In genomic region chr3:141231101-141231922, GRCh38 we compare ENCODE assay signal across 1 cellular context.
TF ChIP-seq lines count a peak whose summit lies in the region.

A gene with protein sequence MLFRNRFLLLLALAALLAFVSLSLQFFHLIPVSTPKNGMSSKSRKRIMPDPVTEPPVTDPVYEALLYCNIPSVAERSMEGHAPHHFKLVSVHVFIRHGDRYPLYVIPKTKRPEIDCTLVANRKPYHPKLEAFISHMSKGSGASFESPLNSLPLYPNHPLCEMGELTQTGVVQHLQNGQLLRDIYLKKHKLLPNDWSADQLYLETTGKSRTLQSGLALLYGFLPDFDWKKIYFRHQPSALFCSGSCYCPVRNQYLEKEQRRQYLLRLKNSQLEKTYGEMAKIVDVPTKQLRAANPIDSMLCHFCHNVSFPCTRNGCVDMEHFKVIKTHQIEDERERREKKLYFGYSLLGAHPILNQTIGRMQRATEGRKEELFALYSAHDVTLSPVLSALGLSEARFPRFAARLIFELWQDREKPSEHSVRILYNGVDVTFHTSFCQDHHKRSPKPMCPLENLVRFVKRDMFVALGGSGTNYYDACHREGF (plus strand): TSS chr3:141231825. CDS start chr3:141260176, 28,351 bp downstream.

TF ChIP-seq in WTC11, 78 proteins besides CTCF, POLR2A, EP300 and RAD21 (continued from another document and continues in another):
- TF ChIP-seq, protein P1, sequence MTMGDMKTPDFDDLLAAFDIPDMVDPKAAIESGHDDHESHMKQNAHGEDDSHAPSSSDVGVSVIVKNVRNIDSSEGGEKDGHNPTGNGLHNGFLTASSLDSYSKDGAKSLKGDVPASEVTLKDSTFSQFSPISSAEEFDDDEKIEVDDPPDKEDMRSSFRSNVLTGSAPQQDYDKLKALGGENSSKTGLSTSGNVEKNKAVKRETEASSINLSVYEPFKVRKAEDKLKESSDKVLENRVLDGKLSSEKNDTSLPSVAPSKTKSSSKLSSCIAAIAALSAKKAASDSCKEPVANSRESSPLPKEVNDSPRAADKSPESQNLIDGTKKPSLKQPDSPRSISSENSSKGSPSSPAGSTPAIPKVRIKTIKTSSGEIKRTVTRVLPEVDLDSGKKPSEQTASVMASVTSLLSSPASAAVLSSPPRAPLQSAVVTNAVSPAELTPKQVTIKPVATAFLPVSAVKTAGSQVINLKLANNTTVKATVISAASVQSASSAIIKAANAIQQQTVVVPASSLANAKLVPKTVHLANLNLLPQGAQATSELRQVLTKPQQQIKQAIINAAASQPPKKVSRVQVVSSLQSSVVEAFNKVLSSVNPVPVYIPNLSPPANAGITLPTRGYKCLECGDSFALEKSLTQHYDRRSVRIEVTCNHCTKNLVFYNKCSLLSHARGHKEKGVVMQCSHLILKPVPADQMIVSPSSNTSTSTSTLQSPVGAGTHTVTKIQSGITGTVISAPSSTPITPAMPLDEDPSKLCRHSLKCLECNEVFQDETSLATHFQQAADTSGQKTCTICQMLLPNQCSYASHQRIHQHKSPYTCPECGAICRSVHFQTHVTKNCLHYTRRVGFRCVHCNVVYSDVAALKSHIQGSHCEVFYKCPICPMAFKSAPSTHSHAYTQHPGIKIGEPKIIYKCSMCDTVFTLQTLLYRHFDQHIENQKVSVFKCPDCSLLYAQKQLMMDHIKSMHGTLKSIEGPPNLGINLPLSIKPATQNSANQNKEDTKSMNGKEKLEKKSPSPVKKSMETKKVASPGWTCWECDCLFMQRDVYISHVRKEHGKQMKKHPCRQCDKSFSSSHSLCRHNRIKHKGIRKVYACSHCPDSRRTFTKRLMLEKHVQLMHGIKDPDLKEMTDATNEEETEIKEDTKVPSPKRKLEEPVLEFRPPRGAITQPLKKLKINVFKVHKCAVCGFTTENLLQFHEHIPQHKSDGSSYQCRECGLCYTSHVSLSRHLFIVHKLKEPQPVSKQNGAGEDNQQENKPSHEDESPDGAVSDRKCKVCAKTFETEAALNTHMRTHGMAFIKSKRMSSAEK (CRISPR knock-in tag; IDR thresholded peaks at IDR 0.05; ENCODE audit: borderline replicate concordance) = no peak
- TF ChIP-seq ZNF263 (CRISPR knock-in tag; IDR thresholded peaks at IDR 0.05; ENCODE audit: low read depth) (no peak), ZNF512 (CRISPR knock-in tag; IDR thresholded peaks at IDR 0.05; ENCODE audit: borderline replicate concordance) (no peak), ZNF396 (CRISPR knock-in tag; IDR thresholded peaks at IDR 0.05; ENCODE audit: borderline replicate concordance) (no peak), JUN (CRISPR knock-in tag; IDR thresholded peaks at IDR 0.05) (peak; percentile 62; the same call in 1 of the 2 replicates), NFYB (CRISPR knock-in tag; conservative IDR thresholded peaks at IDR 0.05; ENCODE audit: low read depth) (no peak), NR1H2 (CRISPR knock-in tag; IDR thresholded peaks at IDR 0.05) (no peak), ZBTB21 (CRISPR knock-in tag; IDR thresholded peaks at IDR 0.05; ENCODE audit: borderline replicate concordance) (0 out of 2 replicates have a peak, but pooled peaks have one; percentile 14), EMX1 (CRISPR knock-in tag; IDR thresholded peaks at IDR 0.05) (0 out of 2 replicates have a peak, but pooled peaks have one; percentile 77), E2F4 (CRISPR knock-in tag; IDR thresholded peaks at IDR 0.05; ENCODE audit: borderline replicate concordance, low read depth) (no peak), FOXK1 (CRISPR knock-in tag; IDR thresholded peaks at IDR 0.05) (peak; percentile 87), CREB1 (CRISPR knock-in tag; IDR thresholded peaks at IDR 0.05) (no peak), E2F1 (CRISPR knock-in tag; IDR thresholded peaks at IDR 0.05) (no peak), KAT7 (CRISPR knock-in tag; IDR thresholded peaks at IDR 0.05; ENCODE audit: borderline replicate concordance) (no peak), SMAD4 (CRISPR knock-in tag; IDR thresholded peaks at IDR 0.05) (no peak), SOX15 (CRISPR knock-in tag; IDR thresholded peaks at IDR 0.05) (no peak), PRDM15 (CRISPR knock-in tag; IDR thresholded peaks at IDR 0.05) (0 out of 2 replicates have a peak, but pooled peaks have one; percentile 30), ZNF281 (CRISPR knock-in tag; IDR thresholded peaks at IDR 0.05) (no peak), ATF3 (CRISPR knock-in tag; conservative IDR thresholded peaks at IDR 0.05) (no peak), RORB (CRISPR knock-in tag; IDR thresholded peaks at IDR 0.05) (no peak), ESRRA (CRISPR knock-in tag; IDR thresholded peaks at IDR 0.05; ENCODE audit: borderline replicate concordance) (no peak), PRRX2 (CRISPR knock-in tag; IDR thresholded peaks at IDR 0.05) (no peak), FOXP1 (CRISPR knock-in tag; IDR thresholded peaks at IDR 0.05; ENCODE audit: borderline replicate concordance) (peak; percentile 93; the same call in 1 of the 2 replicates), TCF7 (CRISPR knock-in tag; IDR thresholded peaks at IDR 0.05; ENCODE audit: low read depth) (no peak; the same call in 1 of the 2 replicates)
- TF ChIP-seq, protein P2, sequence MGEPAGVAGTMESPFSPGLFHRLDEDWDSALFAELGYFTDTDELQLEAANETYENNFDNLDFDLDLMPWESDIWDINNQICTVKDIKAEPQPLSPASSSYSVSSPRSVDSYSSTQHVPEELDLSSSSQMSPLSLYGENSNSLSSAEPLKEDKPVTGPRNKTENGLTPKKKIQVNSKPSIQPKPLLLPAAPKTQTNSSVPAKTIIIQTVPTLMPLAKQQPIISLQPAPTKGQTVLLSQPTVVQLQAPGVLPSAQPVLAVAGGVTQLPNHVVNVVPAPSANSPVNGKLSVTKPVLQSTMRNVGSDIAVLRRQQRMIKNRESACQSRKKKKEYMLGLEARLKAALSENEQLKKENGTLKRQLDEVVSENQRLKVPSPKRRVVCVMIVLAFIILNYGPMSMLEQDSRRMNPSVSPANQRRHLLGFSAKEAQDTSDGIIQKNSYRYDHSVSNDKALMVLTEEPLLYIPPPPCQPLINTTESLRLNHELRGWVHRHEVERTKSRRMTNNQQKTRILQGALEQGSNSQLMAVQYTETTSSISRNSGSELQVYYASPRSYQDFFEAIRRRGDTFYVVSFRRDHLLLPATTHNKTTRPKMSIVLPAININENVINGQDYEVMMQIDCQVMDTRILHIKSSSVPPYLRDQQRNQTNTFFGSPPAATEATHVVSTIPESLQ (CRISPR knock-in tag; IDR thresholded peaks at IDR 0.05) = no peak
- TF ChIP-seq, protein P3, sequence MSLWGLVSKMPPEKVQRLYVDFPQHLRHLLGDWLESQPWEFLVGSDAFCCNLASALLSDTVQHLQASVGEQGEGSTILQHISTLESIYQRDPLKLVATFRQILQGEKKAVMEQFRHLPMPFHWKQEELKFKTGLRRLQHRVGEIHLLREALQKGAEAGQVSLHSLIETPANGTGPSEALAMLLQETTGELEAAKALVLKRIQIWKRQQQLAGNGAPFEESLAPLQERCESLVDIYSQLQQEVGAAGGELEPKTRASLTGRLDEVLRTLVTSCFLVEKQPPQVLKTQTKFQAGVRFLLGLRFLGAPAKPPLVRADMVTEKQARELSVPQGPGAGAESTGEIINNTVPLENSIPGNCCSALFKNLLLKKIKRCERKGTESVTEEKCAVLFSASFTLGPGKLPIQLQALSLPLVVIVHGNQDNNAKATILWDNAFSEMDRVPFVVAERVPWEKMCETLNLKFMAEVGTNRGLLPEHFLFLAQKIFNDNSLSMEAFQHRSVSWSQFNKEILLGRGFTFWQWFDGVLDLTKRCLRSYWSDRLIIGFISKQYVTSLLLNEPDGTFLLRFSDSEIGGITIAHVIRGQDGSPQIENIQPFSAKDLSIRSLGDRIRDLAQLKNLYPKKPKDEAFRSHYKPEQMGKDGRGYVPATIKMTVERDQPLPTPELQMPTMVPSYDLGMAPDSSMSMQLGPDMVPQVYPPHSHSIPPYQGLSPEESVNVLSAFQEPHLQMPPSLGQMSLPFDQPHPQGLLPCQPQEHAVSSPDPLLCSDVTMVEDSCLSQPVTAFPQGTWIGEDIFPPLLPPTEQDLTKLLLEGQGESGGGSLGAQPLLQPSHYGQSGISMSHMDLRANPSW (CRISPR knock-in tag; conservative IDR thresholded peaks at IDR 0.05; ENCODE audit: low read depth) = no peak
- TF ChIP-seq, protein P4, sequence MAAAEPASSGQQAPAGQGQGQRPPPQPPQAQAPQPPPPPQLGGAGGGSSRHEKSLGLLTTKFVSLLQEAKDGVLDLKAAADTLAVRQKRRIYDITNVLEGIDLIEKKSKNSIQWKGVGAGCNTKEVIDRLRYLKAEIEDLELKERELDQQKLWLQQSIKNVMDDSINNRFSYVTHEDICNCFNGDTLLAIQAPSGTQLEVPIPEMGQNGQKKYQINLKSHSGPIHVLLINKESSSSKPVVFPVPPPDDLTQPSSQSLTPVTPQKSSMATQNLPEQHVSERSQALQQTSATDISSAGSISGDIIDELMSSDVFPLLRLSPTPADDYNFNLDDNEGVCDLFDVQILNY (CRISPR knock-in tag; IDR thresholded peaks at IDR 0.05) = peak; percentile 49; the same call in 1 of the 2 replicates
